Comparison of ENCODE assay signal across 8 cellular contexts in genomic region chr16:12455287-12455798, GRCh38.
DNase-seq lines count a peak whose midpoint lies in the region; ATAC-seq, FAIRE-seq and TF ChIP-seq lines count a peak whose summit lies in the region.

No MANE protein-coding gene starts in this region.

- H3K27me3 ChIP-seq in CD8-positive, alpha-beta T cell (ENCODE audit: insufficient read depth, low read length), result no peaks in the 10 kb centered on the region
- H3K27me3 ChIP-seq in pancreas, result no peaks in the 10 kb centered on the region

- POLR2A ChIA-PET in CD8-positive, alpha-beta T cell (lab: Charles Lee), result no interaction called here

- no peak overlapping the region for H3K27ac ChIP-seq in CD8-positive, alpha-beta T cell (ENCODE audit: low read depth, low read length)
- H3K27ac ChIP-seq in pancreas, result no peak overlapping the region

- no peak for FAIRE-seq in pancreas (lab: Jason Lieb, UNC)

- peaks cover 11% of the 10 kb centered on the region for H3K4me1 ChIP-seq in CD8-positive, alpha-beta T cell (ENCODE audit: insufficient read depth, low read length)
- H3K4me1 ChIP-seq in pancreas, result no peaks in the 10 kb centered on the region

- no peak overlapping the region for H3K4me3 Mint-ChIP-seq in CD8-positive, alpha-beta T cell

- TF ChIP-seq CTCF in CD8-positive, alpha-beta T cell (IDR thresholded peaks at IDR 0.05), result peak; percentile 61
- TF ChIP-seq CTCF in pancreas (IDR thresholded peaks at IDR 0.05), result peak; percentile 71 to 84 (median 75)
- TF ChIP-seq CTCF in omental fat pad (IDR thresholded peaks at IDR 0.05), result no peak

- no peaks in the 10 kb centered on the region for H3K27me3 Mint-ChIP-seq in CD8-positive, alpha-beta T cell (ENCODE audit: low read depth)

- peaks cover 27% of the 10 kb centered on the region for H3K4me1 Mint-ChIP-seq in CD8-positive, alpha-beta T cell (ENCODE audit: low read depth)

- no peak overlapping the region for H3K4me3 ChIP-seq in CD8-positive, alpha-beta T cell (ENCODE audit: low read depth, low read length)
- no peak overlapping the region for H3K4me3 ChIP-seq in pancreas

- CTCF ChIA-PET in CD8-positive, alpha-beta T cell (lab: Charles Lee), result interaction anchor here (0.7 to 1.7 kb wide), 3 partner anchors 47 to 360 kb away, joined by 3 to 4 read pairs (median 4); no protein-coding TSS in a partner anchor

- H3K36me3 ChIP-seq in CD8-positive, alpha-beta T cell (ENCODE audit: insufficient read depth, low read length), result no peaks in the 10 kb centered on the region
- H3K36me3 ChIP-seq in pancreas, result no peaks in the 10 kb centered on the region

- H3K9me3 Mint-ChIP-seq in CD8-positive, alpha-beta T cell, result no peaks in the 10 kb centered on the region

- intact Hi-C loops in CD8-positive, alpha-beta T cell (cut with DNase I, micrococcal nuclease), result loop anchor here (1.0 kb wide), 1 partner anchor 364 kb away; no protein-coding TSS in a partner anchor
- intact Hi-C loops in Right ventricle myocardium superior (cut with DNase I), result no loop called here
- intact Hi-C loops in pancreas (cut with DNase I), result no loop called here

- H3K36me3 Mint-ChIP-seq in CD8-positive, alpha-beta T cell, result peaks cover 7% of the 10 kb centered on the region

- DNase-seq in CD8-positive, alpha-beta T cell, result peak in 2 of 7 experiments; percentile 19 to 25
- peak; percentile 29 for DNase-seq in NOMO-1 treated with dmso at 0.1 percent for 144 hours (lab: John Stamatoyannopoulos, UW; ENCODE audit: unreplicated experiment)
- peak; percentile 29 for DNase-seq in activated naive CD4-positive, alpha-beta T cell treated with Interleukin-2 at 50 U/mL for 16 hours
- DNase-seq in Right ventricle myocardium superior, result peak; percentile 79
- DNase-seq in pancreas, result peak; percentile 11 to 81 (median 57)
- DNase-seq in omental fat pad (ENCODE audit: low spot score), result no peak

- H3K9me3 ChIP-seq in CD8-positive, alpha-beta T cell (ENCODE audit: low read length), result no peaks in the 10 kb centered on the region
- H3K9me3 ChIP-seq in pancreas, result no peaks in the 10 kb centered on the region

- 25 to 31% methylated on average over 9 of the region's 9 CpGs for WGBS in pancreas, 2 donors

- H3K27ac Mint-ChIP-seq in CD8-positive, alpha-beta T cell, result no peak overlapping the region

- no peak for ATAC-seq in CD8-positive, alpha-beta T cell
- ATAC-seq in HG02885 (IDR thresholded peaks at IDR 0.05; ENCODE audit: poor library complexity, unreplicated experiment) (peak; percentile 61), Right ventricle myocardium superior (ENCODE audit: poor library complexity) (peak; percentile 84), pancreas (peak; percentile 58 to 93 (median 79)), omental fat pad (ENCODE audit: low FRiP score) (no peak), HG02884 (IDR thresholded peaks at IDR 0.05; ENCODE audit: unreplicated experiment) (no peak)

Comparison
In these comparisons a context has a peak if more than half of its experiments do, and no peak if none do; other contexts are left out.
1. ATAC-seq: peak in HG02885 (single experiment), Right ventricle myocardium superior (single experiment) and pancreas (4 of 4); none in CD8-positive, alpha-beta T cell (single experiment), omental fat pad (single experiment) and HG02884 (single experiment).
2. CTCF ChIP-seq: peak in CD8-positive, alpha-beta T cell (single experiment) and pancreas (4 of 4); none in omental fat pad (0 of 3).
3. intact Hi-C loops: an anchor here in CD8-positive, alpha-beta T cell (1.0 kb wide); none called in Right ventricle myocardium superior and pancreas.